8 cellular contexts compared by ENCODE assay signal in genomic region chr14:30443368-30444007, GRCh38.
A peak's percentile ranks its signal among the peaks of the same experiment; 100 is the strongest.
DNase-seq lines count a peak whose midpoint lies in the region; ATAC-seq, FAIRE-seq and TF ChIP-seq lines count a peak whose summit lies in the region.

No MANE protein-coding gene starts in this region.

- no peaks in the 10 kb centered on the region for H3K79me1 ChIP-seq in H9 (ENCODE audit: insufficient read depth, low read depth, low read length, poor library complexity, severe bottlenecking)

- H3K4me3 ChIP-seq in AG09309 (ENCODE audit: control insufficient read depth, low read depth, low read length) (no peak overlapping the region), endothelial cell of umbilical vein (replicated peaks in 1 of 3; ENCODE audit: insufficient read depth in 1 of 3, low read depth in 1 of 3, low read length in 3 of 3) (no peak overlapping the region), smooth muscle cell (no peak overlapping the region), ascending aorta (no peak overlapping the region)

- H4K8ac ChIP-seq in H9 (replicated peaks; ENCODE audit: insufficient read length, low read depth, low read length), result no peak overlapping the region

- H3K4me1 ChIP-seq in H9 (ENCODE audit: insufficient read depth, low read length) (no peaks in the 10 kb centered on the region), endothelial cell of umbilical vein (ENCODE audit: control insufficient read depth, extremely low read depth, insufficient read depth, low read length) (no peaks in the 10 kb centered on the region), smooth muscle cell (ENCODE audit: low read depth) (peaks cover 3% of the 10 kb centered on the region), ascending aorta (no peaks in the 10 kb centered on the region)

- no CpG with 5 or more reads among the region's 7 CpGs for WGBS in H9 (ENCODE audit: extremely low coverage, insufficient read length, low lambda C conversion rate)
- WGBS in smooth muscle cell (ENCODE audit: low lambda C conversion rate), result 49% methylated on average over 7 of the region's 7 CpGs

- H3K27ac ChIP-seq in H9 (ENCODE audit: insufficient read length, low read depth, low read length) (no peak overlapping the region), endothelial cell of umbilical vein (ENCODE audit: insufficient read depth, low read depth, low read length) (no peak overlapping the region), smooth muscle cell (ENCODE audit: low read depth) (no peak overlapping the region), ascending aorta (no peak overlapping the region)

- H3K36me3 ChIP-seq in endothelial cell of umbilical vein (ENCODE audit: control insufficient read depth in 2 of 2, extremely low read depth in 1 of 2, insufficient read depth in 2 of 2, low read length in 2 of 2) (no peaks in the 10 kb centered on the region), smooth muscle cell (ENCODE audit: low read depth) (no peaks in the 10 kb centered on the region), ascending aorta (no peaks in the 10 kb centered on the region)

- H3K4me2 ChIP-seq in H9 (ENCODE audit: insufficient read depth, insufficient read length, low read length), result no peak overlapping the region
- no peak overlapping the region for H3K4me2 ChIP-seq in endothelial cell of umbilical vein (ENCODE audit: insufficient read depth, low read length)
- no peak overlapping the region for H3K4me2 ChIP-seq in smooth muscle cell

- H3K9ac ChIP-seq in H9 (ENCODE audit: extremely low read depth, insufficient read length, low read length), result no peak overlapping the region
- H3K9ac ChIP-seq in endothelial cell of umbilical vein (replicated peaks; ENCODE audit: extremely low read depth, insufficient read depth, low read length), result no peak overlapping the region
- H3K9ac ChIP-seq in smooth muscle cell (ENCODE audit: low read depth), result no peak overlapping the region

- H3K9me3 ChIP-seq in H9 (ENCODE audit: control insufficient read depth, low read depth, low read length) (no peaks in the 10 kb centered on the region), endothelial cell of umbilical vein (replicated peaks; ENCODE audit: control insufficient read depth, insufficient read depth, low read length) (no peaks in the 10 kb centered on the region), smooth muscle cell (replicated peaks; ENCODE audit: low read depth) (no peaks in the 10 kb centered on the region), ascending aorta (no peaks in the 10 kb centered on the region)

- no peaks in the 10 kb centered on the region for H3F3A ChIP-seq in smooth muscle cell (ENCODE audit: low read depth)

- intact Hi-C loops in endothelial cell of umbilical vein (cut with micrococcal nuclease) (loop anchor here (2.0 to 5.0 kb wide), 2 partner anchors 66 to 895 kb away; no protein-coding TSS in a partner anchor), ascending aorta (cut with DNase I) (no loop called here), posterior cingulate gyrus (cut with DNase I) (loop anchor here (1.0 to 2.0 kb wide), 3 partner anchors 68 to 1689 kb away; no protein-coding TSS in a partner anchor)

- no peak overlapping the region for H2BK5ac ChIP-seq in H9 (ENCODE audit: insufficient read length, low read length)

- no TSS peak for BruUV-seq in endothelial cell of umbilical vein (replicated peaks; lab: Mats Ljungman, UMichigan)

- no peak for ATAC-seq in GM18520 (IDR thresholded peaks at IDR 0.05; ENCODE audit: unreplicated experiment)

- TF ChIP-seq POLR2A in endothelial cell of umbilical vein (IDR thresholded peaks at IDR 0.05; ENCODE audit: low read depth, low read length), result no peak

- TF ChIP-seq CTCF in AG09309 (IDR thresholded peaks at IDR 0.05; ENCODE audit: control insufficient read depth, insufficient read depth, low read depth, low read length, missing control alignments) (peak; percentile 56), H9 (conservative IDR thresholded peaks at IDR 0.05) (peak; percentile 83), endothelial cell of umbilical vein (IDR thresholded peaks at IDR 0.05; ENCODE audit: extremely low read depth in 1 of 2, insufficient read depth in 1 of 2, low read depth in 1 of 2, low read length in 2 of 2) (no peak), smooth muscle cell (IDR thresholded peaks at IDR 0.05; ENCODE audit: borderline replicate concordance, insufficient read depth, poor library complexity, severe bottlenecking) (peak; percentile 71), ascending aorta (IDR thresholded peaks at IDR 0.05) (peak in 1 of 3 experiments; percentile 27)

- H4K20me1 ChIP-seq in H9 (ENCODE audit: control insufficient read depth, insufficient read depth, insufficient read length) (no peaks in the 10 kb centered on the region), endothelial cell of umbilical vein (replicated peaks; ENCODE audit: control insufficient read depth, extremely low read depth, insufficient read depth, low read length) (no peaks in the 10 kb centered on the region), smooth muscle cell (ENCODE audit: low read depth) (no peaks in the 10 kb centered on the region)

- H2BK15ac ChIP-seq in H9 (ENCODE audit: low read depth, low read length), result no peak overlapping the region

- H3K9me3 Mint-ChIP-seq in H9, result no peaks in the 10 kb centered on the region

- no peak overlapping the region for H4K91ac ChIP-seq in H9 (ENCODE audit: insufficient read length, low read depth, low read length)

- H3K79me2 ChIP-seq in H9 (ENCODE audit: insufficient read depth, low read length) (no peaks in the 10 kb centered on the region), endothelial cell of umbilical vein (ENCODE audit: control insufficient read depth, insufficient read depth, low read length) (no peaks in the 10 kb centered on the region), smooth muscle cell (ENCODE audit: low read depth) (no peaks in the 10 kb centered on the region)

- FAIRE-seq in endothelial cell of umbilical vein (lab: Jason Lieb, UNC), result no peak

- DNase-seq in AG09309 (ENCODE audit: low read depth), result peak; percentile 2
- no peak for DNase-seq in H9
- DNase-seq in NCI-H748 (lab: John Stamatoyannopoulos, UW; ENCODE audit: unreplicated experiment), result peak; percentile 59
- DNase-seq in endothelial cell of umbilical vein (ENCODE audit: low read depth, low spot score), result peak; percentile 2
- no peak for DNase-seq in smooth muscle cell (lab: John Stamatoyannopoulos, UW; ENCODE audit: unreplicated experiment)
- no peak for DNase-seq in ascending aorta (ENCODE audit: low spot score in 2 of 2)
- DNase-seq in posterior cingulate gyrus, result no peak

- H4K5ac ChIP-seq in H9 (ENCODE audit: insufficient read length, low read depth, low read length), result no peak overlapping the region

- H2BK20ac ChIP-seq in H9 (ENCODE audit: low read depth, low read length, poor library complexity, severe bottlenecking), result no peak overlapping the region

- H3K27me3 ChIP-seq in H9 (ENCODE audit: insufficient read depth, low read length) (no peaks in the 10 kb centered on the region), endothelial cell of umbilical vein (ENCODE audit: control insufficient read depth in 2 of 2, insufficient read depth in 2 of 2, low read length in 2 of 2) (peaks cover 0 to 5% of the 10 kb centered on the region in 2 experiments), smooth muscle cell (ENCODE audit: low read depth) (peaks cover 9% of the 10 kb centered on the region), ascending aorta (no peaks in the 10 kb centered on the region)

- no peak overlapping the region for H3T11ph ChIP-seq in H9 (ENCODE audit: low read length)

- no peak overlapping the region for H2AK5ac ChIP-seq in H9 (ENCODE audit: insufficient read length, low read length)

- peaks cover 7 to 11% of the 10 kb centered on the region in 2 experiments for H3K4me1 Mint-ChIP-seq in H9

- CTCF ChIA-PET in endothelial cell of umbilical vein (lab: Charles Lee), result interaction anchor here (0.8 to 2.4 kb wide), 11 partner anchors 10 to 1692 kb away, joined by 3 to 27 read pairs (median 4); no protein-coding TSS in a partner anchor

- H3K23me2 ChIP-seq in H9 (ENCODE audit: insufficient read length, low read depth, low read length, poor library complexity, severe bottlenecking), result no peaks in the 10 kb centered on the region

- H3K36me3 Mint-ChIP-seq in H9 (ENCODE audit: insufficient read depth in 1 of 3, low read depth in 3 of 3), result no peaks in the 10 kb centered on the region

- no peak overlapping the region for H2AFZ ChIP-seq in H9 (ENCODE audit: low read length)
- H2AFZ ChIP-seq in endothelial cell of umbilical vein (ENCODE audit: low read depth, low read length), result no peak overlapping the region
- no peak overlapping the region for H2AFZ ChIP-seq in smooth muscle cell (ENCODE audit: low read depth)

- no peak overlapping the region for H3K23ac ChIP-seq in H9 (ENCODE audit: insufficient read length, low read depth, low read length)

- POLR2A ChIA-PET in endothelial cell of umbilical vein (lab: Charles Lee), result no interaction called here

- H3K14ac ChIP-seq in H9 (ENCODE audit: insufficient read depth, low read length), result no peak overlapping the region

- H3K18ac ChIP-seq in H9 (ENCODE audit: insufficient read length, low read depth, low read length), result no peak overlapping the region

- H3K27ac Mint-ChIP-seq in H9, result no peak overlapping the region

- no peaks in the 10 kb centered on the region for H3K9me1 ChIP-seq in endothelial cell of umbilical vein (replicated peaks; ENCODE audit: control insufficient read depth, extremely low read depth, insufficient read depth, low read length)

- H3K56ac ChIP-seq in H9 (ENCODE audit: insufficient read length, low read depth, low read length), result no peak overlapping the region

- no peak overlapping the region for H3K4me3 Mint-ChIP-seq in H9

- no peak overlapping the region for H3K4ac ChIP-seq in H9 (ENCODE audit: low read depth, low read length)

- no peak overlapping the region for H2BK12ac ChIP-seq in H9 (ENCODE audit: insufficient read length, low read depth, low read length)

- no peak overlapping the region for H2BK120ac ChIP-seq in H9 (ENCODE audit: low read depth, low read length, poor library complexity, severe bottlenecking)

- no peaks in the 10 kb centered on the region for H3K27me3 Mint-ChIP-seq in H9 (ENCODE audit: low read depth)

- dilution Hi-C loops in endothelial cell of umbilical vein (cut with MboI; ENCODE audit: extremely low pct_ligation_motif_present, low sequenced_read_pairs), result no loop called here

TF ChIP-seq in endothelial cell of umbilical vein, 7 proteins besides CTCF, POLR2A, EP300 and RAD21 (continues in another document):
- no peak for TF ChIP-seq MAX (IDR thresholded peaks at IDR 0.05; ENCODE audit: insufficient read depth, insufficient read length)
- TF ChIP-seq GATA2 (IDR thresholded peaks at IDR 0.05; ENCODE audit: insufficient read depth, insufficient read length, low read depth, low read length), result no peak
- TF ChIP-seq JUN (IDR thresholded peaks at IDR 0.05; ENCODE audit: borderline replicate concordance, insufficient read depth, insufficient read length, low read depth), result no peak
- TF ChIP-seq EZH2 (IDR thresholded peaks at IDR 0.05; ENCODE audit: borderline replicate concordance, low read depth, low read length, severe bottlenecking), result no peak
- no peak for TF ChIP-seq MYC (IDR thresholded peaks at IDR 0.05; ENCODE audit: low read depth, low read length)
- TF ChIP-seq POLR2AphosphoS5 (IDR thresholded peaks at IDR 0.05; ENCODE audit: insufficient read depth, low read depth, low read length), result no peak

Comparison
In these comparisons a context has a peak if more than half of its experiments do, and no peak if none do; other contexts are left out.
1. DNase-seq: peak in AG09309 (single experiment), NCI-H748 (single experiment) and endothelial cell of umbilical vein (single experiment); none in H9 (single experiment), smooth muscle cell (single experiment), ascending aorta (0 of 2) and posterior cingulate gyrus (0 of 10).
2. CTCF ChIP-seq: peak in AG09309 (single experiment), H9 (single experiment) and smooth muscle cell (single experiment); none in endothelial cell of umbilical vein (0 of 2).